Comparison of ENCODE assay signal across 10 cellular contexts in the genomic region with DNA sequence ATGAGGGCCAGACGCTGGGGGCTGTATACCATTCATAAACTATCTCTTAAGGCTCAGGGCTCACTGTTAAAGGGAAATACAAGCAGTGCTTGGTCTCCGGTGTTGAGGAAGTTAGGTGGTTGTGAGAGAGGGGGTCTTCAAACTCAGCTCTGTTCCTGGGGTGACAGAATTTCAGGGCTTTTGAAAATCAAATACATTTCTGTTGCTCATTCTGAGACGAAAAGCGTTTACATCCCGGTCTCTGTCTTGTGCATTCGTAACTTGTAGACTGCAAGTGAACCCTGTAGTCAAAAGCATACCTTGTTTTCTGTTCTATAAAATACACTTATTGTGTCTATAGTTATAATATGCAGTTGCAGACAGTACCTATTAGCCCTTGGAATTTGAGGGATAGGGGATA. TPM values are rescaled to one million over a fixed set of nuclear protein-coding genes. Genes with fewer than 3 reads are reported as not detected.
DNase-seq lines count a peak whose midpoint lies in the region; ATAC-seq and TF ChIP-seq lines count a peak whose summit lies in the region.
"Had no signal": no experiment of that assay in that cellular context is flagged by ENCODE, and none has a peak within 500 bp of the region (broad histone marks: within the 10 kb centered on the region; RNA-seq: fewer than 3 reads in every experiment).

No MANE protein-coding gene starts in this region.

- peak overlapping the region; percentile 7 to 74 for H3K4me3 ChIP-seq in CD4-positive, alpha-beta memory T cell (ENCODE audit: low read length in 2 of 2)
- H3K4me3 ChIP-seq in Karpas-422 (ENCODE audit: low read length) = peak overlapping the region; percentile 72

- H3K9me3 ChIP-seq in CD4-positive, alpha-beta memory T cell (ENCODE audit: control insufficient read depth in 1 of 2, low read length in 2 of 2) = no peaks in the 10 kb centered on the region
- no peaks in the 10 kb centered on the region for H3K9me3 ChIP-seq in Karpas-422 (ENCODE audit: low read length)

- ATAC-seq in natural killer cell = no peak
- no peak for ATAC-seq in HG03378 (IDR thresholded peaks at IDR 0.05; ENCODE audit: unreplicated experiment)
- no peak for ATAC-seq in HG03571 (IDR thresholded peaks at IDR 0.05; ENCODE audit: unreplicated experiment)
- ATAC-seq: stimulated activated naive CD8-positive, alpha-beta T cell treated with anti-CD3 and anti-CD28 coated beads, Interleukin-15, amount 100 ng/mL, for 72 hours had no signal

- H3K27ac Mint-ChIP-seq in CD4-positive, alpha-beta memory T cell = peak overlapping the region; percentile 92 to 98 (median 96)
- peak overlapping the region; percentile 88 to 93 for H3K27ac Mint-ChIP-seq in natural killer cell

- H2AFZ ChIP-seq in Karpas-422 (ENCODE audit: low read length) = no peak overlapping the region

- intact Hi-C loops in CD4-positive, alpha-beta memory T cell (cut with micrococcal nuclease) = loop anchor here (2.0 to 5.0 kb wide), 3 partner anchors 148 to 923 kb away; partner anchors contain the start of gene HDDC3
- intact Hi-C loops in natural killer cell (cut with micrococcal nuclease) = loop anchor here (2.0 to 10.0 kb wide), 5 partner anchors 87 to 1620 kb away; partner anchors contain the start of genes CIB1 and GDPGP1

- H3K27me3 Mint-ChIP-seq in CD4-positive, alpha-beta memory T cell = no peaks in the 10 kb centered on the region
- no peaks in the 10 kb centered on the region for H3K27me3 Mint-ChIP-seq in natural killer cell (ENCODE audit: low read depth in 2 of 2)

- CTCF ChIA-PET in CD4-positive, alpha-beta memory T cell (lab: Charles Lee; ENCODE audit: partially characterized antibody) = interaction anchor here (0.9 to 9.6 kb wide), 8 partner anchors 9 to 149 kb away, joined by 3 to 117 read pairs (median 4); no protein-coding TSS in a partner anchor

- H3K9me2 ChIP-seq in Karpas-422 (replicated peaks; ENCODE audit: insufficient read depth, low read length) = no peaks in the 10 kb centered on the region

- peaks cover 10% of the 10 kb centered on the region; the same call in 1 of the 2 replicates for H4K20me1 ChIP-seq in Karpas-422 (ENCODE audit: insufficient read depth, low read depth, low read length)

- peaks cover 6 to 13% of the 10 kb centered on the region in 2 donors for H3K36me3 Mint-ChIP-seq in CD4-positive, alpha-beta memory T cell
- H3K36me3 Mint-ChIP-seq in natural killer cell = no peaks in the 10 kb centered on the region

- peaks cover 58 to 84% (median 70%) of the 10 kb centered on the region in 4 donors for H3K4me1 Mint-ChIP-seq in CD4-positive, alpha-beta memory T cell
- H3K4me1 Mint-ChIP-seq in natural killer cell = peaks cover 69 to 73% of the 10 kb centered on the region in 2 donors

- no peaks in the 10 kb centered on the region for H3K27me3 ChIP-seq in CD4-positive, alpha-beta memory T cell (ENCODE audit: insufficient read depth, low read length)
- no peaks in the 10 kb centered on the region for H3K27me3 ChIP-seq in Karpas-422 (ENCODE audit: low read length)

- peaks cover 82% of the 10 kb centered on the region for H3K4me1 ChIP-seq in CD4-positive, alpha-beta memory T cell (ENCODE audit: insufficient read depth, low read length)
- H3K4me1 ChIP-seq in Karpas-422 (ENCODE audit: low read length) = peaks cover 63% of the 10 kb centered on the region

- H3K36me3 ChIP-seq in CD4-positive, alpha-beta memory T cell (ENCODE audit: insufficient read depth, low read length) = no peaks in the 10 kb centered on the region
- H3K36me3 ChIP-seq in Karpas-422 (ENCODE audit: insufficient read depth, low read length) = peaks cover 10% of the 10 kb centered on the region; the same call in 1 of the 2 replicates

- H3K79me2 ChIP-seq in Karpas-422 (ENCODE audit: low read length) = peaks cover 61% of the 10 kb centered on the region

- H3K27ac ChIP-seq in CD4-positive, alpha-beta memory T cell (ENCODE audit: low read depth, low read length) = peak overlapping the region; percentile 61
- peak overlapping the region; percentile 100 for H3K27ac ChIP-seq in Karpas-422 (ENCODE audit: low read length)

- H3K4me3 Mint-ChIP-seq in CD4-positive, alpha-beta memory T cell = peak overlapping the region; percentile 89 to 96 (median 92)
- peak overlapping the region; percentile 89 for H3K4me3 Mint-ChIP-seq in natural killer cell

- no peak for DNase-seq in CD4-positive, alpha-beta memory T cell
- peak; percentile 73 for DNase-seq in Karpas-422
- peak; percentile 33 for DNase-seq in cerebellar cortex (ENCODE audit: low spot score)
- DNase-seq in natural killer cell = no peak
- no peak for DNase-seq in AML-193 (lab: John Stamatoyannopoulos, UW)
- no peak for DNase-seq in anterior cingulate cortex (lab: John Stamatoyannopoulos, UW)
- DNase-seq: GF-D8 had no signal

- no peak for TF ChIP-seq CTCF in natural killer cell (IDR thresholded peaks at IDR 0.05)

- peak overlapping the region; percentile 93 for H3K4me2 ChIP-seq in Karpas-422 (ENCODE audit: low read depth, low read length, poor library complexity, severe bottlenecking)

- peak overlapping the region; percentile 80 for H3K9ac ChIP-seq in Karpas-422 (ENCODE audit: low read length)

- POLR2A ChIA-PET in CD4-positive, alpha-beta memory T cell (lab: Charles Lee; ENCODE audit: partially characterized antibody) = interaction anchor here (1.3 to 2.9 kb wide), 5 partner anchors 9 to 149 kb away, joined by 3 to 26 read pairs (median 8); no protein-coding TSS in a partner anchor

- H3K9me3 Mint-ChIP-seq in CD4-positive, alpha-beta memory T cell = peaks cover 0 to 2% (median 0%) of the 10 kb centered on the region in 8 donors
- no peaks in the 10 kb centered on the region for H3K9me3 Mint-ChIP-seq in natural killer cell
- H3K9me3 Mint-ChIP-seq: stimulated activated naive CD8-positive, alpha-beta T cell treated with anti-CD3 and anti-CD28 coated beads, Interleukin-15, amount 100 ng/mL, for 72 hours had no signal

RNA-seq across cellular contexts. Expression of gene SLCO3A1, which starts 1.7 kb away (rescaled TPM):
- 10 to 100 TPM; 30.9 to 31.5 TPM for total RNA-seq in CD4-positive, alpha-beta memory T cell
- polyA plus RNA-seq in CD4-positive, alpha-beta memory T cell = 10 to 100 TPM; 32.4 to 61.3 TPM
- total RNA-seq in Karpas-422 (2014; rRNA removed; shearing (Covaris generic); ENCODE audit: low replicate concordance) = 20.9 and 36.2 TPM in 2 replicates
- 10 to 100 TPM; 48.5 to 73.5 (median 68.8) TPM for total RNA-seq in natural killer cell

Comparison
In these comparisons a context has a peak if more than half of its experiments do, and no peak if none do; other contexts are left out.
1. DNase-seq: peak in Karpas-422 (single experiment) and cerebellar cortex (single experiment); none in CD4-positive, alpha-beta memory T cell (0 of 5), natural killer cell (single experiment), AML-193 (0 of 2) and anterior cingulate cortex (0 of 58).